Comparison of ENCODE assay signal across 8 cellular contexts in genomic region chr17:1229354-1229890, GRCh38. TPM values are rescaled to one million over a fixed set of nuclear protein-coding genes. Genes with fewer than 3 reads are reported as not detected.
A peak's percentile ranks its signal among the peaks of the same experiment; 100 is the strongest.
DNase-seq lines count a peak whose midpoint lies in the region; ATAC-seq, FAIRE-seq and TF ChIP-seq lines count a peak whose summit lies in the region.

No MANE protein-coding gene starts in this region.

- H3K4me3 ChIP-seq in HUES48 (ENCODE audit: low read depth, low read length): peak overlapping the region; percentile 59; the same call in 1 of the 2 replicates
- peak overlapping the region in 1 of 3 experiments; percentile 30 for H3K4me3 ChIP-seq in endothelial cell of umbilical vein (replicated peaks in 1 of 3; ENCODE audit: insufficient read depth in 1 of 3, low read depth in 1 of 3, low read length in 3 of 3)
- H3K4me3 ChIP-seq in naive thymus-derived CD4-positive, alpha-beta T cell (ENCODE audit: low read length): peak overlapping the region; percentile 43
- H3K4me3 ChIP-seq in transverse colon: peak overlapping the region; percentile 51 to 80 (median 69)

- H3K36me3 ChIP-seq in HUES48 (ENCODE audit: control insufficient read depth, insufficient read depth, low read length) (no peaks in the 10 kb centered on the region), endothelial cell of umbilical vein (ENCODE audit: control insufficient read depth in 2 of 2, extremely low read depth in 1 of 2, insufficient read depth in 2 of 2, low read length in 2 of 2) (no peaks in the 10 kb centered on the region), transverse colon (no peaks in the 10 kb centered on the region)
- H3K36me3 ChIP-seq in naive thymus-derived CD4-positive, alpha-beta T cell (ENCODE audit: control insufficient read depth in 2 of 3, insufficient read depth in 3 of 3, low read length in 3 of 3): no peaks in the 10 kb centered on the region

- no peaks in the 10 kb centered on the region for H3K79me2 ChIP-seq in endothelial cell of umbilical vein (ENCODE audit: control insufficient read depth, insufficient read depth, low read length)

- peaks cover 0 to 5% (median 0%) of the 10 kb centered on the region in 11 donors for H3K9me3 Mint-ChIP-seq in naive thymus-derived CD4-positive, alpha-beta T cell

- CTCF ChIA-PET in endothelial cell of umbilical vein (lab: Charles Lee): interaction anchor here (0.7 to 1.5 kb wide), 2 partner anchors 24 to 171 kb away, joined by 3 to 4 read pairs; no protein-coding TSS in a partner anchor
- CTCF ChIA-PET in naive thymus-derived CD4-positive, alpha-beta T cell (lab: Charles Lee): interaction anchor here (1.3 kb wide), 1 partner anchor 9 kb away, joined by 4 read pairs; no protein-coding TSS in a partner anchor

- intact Hi-C loops in endothelial cell of umbilical vein (cut with micrococcal nuclease): no loop called here
- intact Hi-C loops in naive thymus-derived CD4-positive, alpha-beta T cell (cut with micrococcal nuclease): no loop called here
- intact Hi-C loops in transverse colon (cut with DNase I; ENCODE audit: low total_unique reads): no loop called here

- BruUV-seq in endothelial cell of umbilical vein (replicated peaks; lab: Mats Ljungman, UMichigan): no TSS peak

- H3K27me3 ChIP-seq in HUES48 (ENCODE audit: control insufficient read depth, insufficient read depth, low read length) (peaks cover 67% of the 10 kb centered on the region), endothelial cell of umbilical vein (ENCODE audit: control insufficient read depth in 2 of 2, insufficient read depth in 2 of 2, low read length in 2 of 2) (peaks cover 35 to 39% of the 10 kb centered on the region in 2 experiments), transverse colon (peaks cover 28% of the 10 kb centered on the region)
- H3K27me3 ChIP-seq in naive thymus-derived CD4-positive, alpha-beta T cell (ENCODE audit: control insufficient read depth in 2 of 2, insufficient read depth in 2 of 2, low read length in 2 of 2): peaks cover 0 to 6% of the 10 kb centered on the region in 2 donors

- peaks cover 0 to 4% (median 3%) of the 10 kb centered on the region in 5 donors for H3K36me3 Mint-ChIP-seq in naive thymus-derived CD4-positive, alpha-beta T cell

- POLR2A ChIA-PET in endothelial cell of umbilical vein (lab: Charles Lee): no interaction called here
- POLR2A ChIA-PET in naive thymus-derived CD4-positive, alpha-beta T cell (lab: Charles Lee): no interaction called here

- peak overlapping the region; percentile 42 for H3K4me2 ChIP-seq in endothelial cell of umbilical vein (ENCODE audit: insufficient read depth, low read length)

- H3K27ac Mint-ChIP-seq in naive thymus-derived CD4-positive, alpha-beta T cell: no peak overlapping the region

- peak overlapping the region in 8 of 10 donors; percentile 49 to 91 (median 62) for H3K4me3 Mint-ChIP-seq in naive thymus-derived CD4-positive, alpha-beta T cell

- H4K20me1 ChIP-seq in endothelial cell of umbilical vein (replicated peaks; ENCODE audit: control insufficient read depth, extremely low read depth, insufficient read depth, low read length): no peaks in the 10 kb centered on the region

- TF ChIP-seq POLR2A in GM19099 (IDR thresholded peaks at IDR 0.05; ENCODE audit: extremely low read depth, insufficient read length, low read depth) (peak; percentile 82), endothelial cell of umbilical vein (IDR thresholded peaks at IDR 0.05; ENCODE audit: low read depth, low read length) (no peak), transverse colon (IDR thresholded peaks at IDR 0.05) (peak; percentile 86)

- H3K9me3 ChIP-seq in HUES48 (ENCODE audit: control insufficient read depth, insufficient read depth, low read length) (no peaks in the 10 kb centered on the region), endothelial cell of umbilical vein (replicated peaks; ENCODE audit: control insufficient read depth, insufficient read depth, low read length) (no peaks in the 10 kb centered on the region), transverse colon (no peaks in the 10 kb centered on the region)
- H3K9me3 ChIP-seq in naive thymus-derived CD4-positive, alpha-beta T cell (ENCODE audit: control insufficient read depth in 2 of 3, low read length in 3 of 3): no peaks in the 10 kb centered on the region

- H3K27ac ChIP-seq in HUES48 (ENCODE audit: low read depth, low read length): no peak overlapping the region
- no peak overlapping the region for H3K27ac ChIP-seq in endothelial cell of umbilical vein (ENCODE audit: insufficient read depth, low read depth, low read length)
- H3K27ac ChIP-seq in naive thymus-derived CD4-positive, alpha-beta T cell (ENCODE audit: low read depth, low read length): no peak overlapping the region
- H3K27ac ChIP-seq in transverse colon: peak overlapping the region; percentile 75 to 90 (median 85)

- in situ Hi-C loops in transverse colon (cut with MboI; ENCODE audit: low pct_ligation_motif_present in 1 of 4, low pct_unique_long_range_greater_than_20kb in 1 of 4, low sequenced_read_pairs in 3 of 4): no loop called here

- TF ChIP-seq EP300 in transverse colon (IDR thresholded peaks at IDR 0.05; ENCODE audit: low read depth): no peak

- H3K4me1 ChIP-seq in HUES48 (ENCODE audit: control insufficient read depth, insufficient read depth, low read length) (no peaks in the 10 kb centered on the region; the same call in 1 of the 2 replicates), endothelial cell of umbilical vein (ENCODE audit: control insufficient read depth, extremely low read depth, insufficient read depth, low read length) (no peaks in the 10 kb centered on the region), transverse colon (peaks cover 3 to 40% (median 23%) of the 10 kb centered on the region in 4 donors)
- H3K4me1 ChIP-seq in naive thymus-derived CD4-positive, alpha-beta T cell (ENCODE audit: control insufficient read depth in 2 of 2, insufficient read depth in 2 of 2, low read length in 2 of 2): peaks cover 0 to 7% of the 10 kb centered on the region in 2 donors

- H3K27me3 Mint-ChIP-seq in naive thymus-derived CD4-positive, alpha-beta T cell: peaks cover 46 to 67% (median 50%) of the 10 kb centered on the region in 5 donors

- peak overlapping the region; percentile 43 for H2AFZ ChIP-seq in endothelial cell of umbilical vein (ENCODE audit: low read depth, low read length)

- peaks cover 10 to 22% (median 17%) of the 10 kb centered on the region in 7 donors for H3K4me1 Mint-ChIP-seq in naive thymus-derived CD4-positive, alpha-beta T cell

- WGBS in transverse colon (ENCODE audit: low coverage in 1 of 2), 2 donors: 1 to 3% methylated on average over 6 to 52 of the region's 72 CpGs

- TF ChIP-seq CTCF in endothelial cell of umbilical vein (IDR thresholded peaks at IDR 0.05; ENCODE audit: extremely low read depth in 1 of 2, insufficient read depth in 1 of 2, low read depth in 1 of 2, low read length in 2 of 2) (no peak), transverse colon (IDR thresholded peaks at IDR 0.05) (no peak)

- dilution Hi-C loops in endothelial cell of umbilical vein (cut with MboI; ENCODE audit: extremely low pct_ligation_motif_present, low sequenced_read_pairs): no loop called here

- DNase-seq in AG08396 (ENCODE audit: low spot score) (peak; percentile 76), endothelial cell of umbilical vein (ENCODE audit: low read depth, low spot score) (no peak), transverse colon (peak; percentile 89)
- DNase-seq in activated CD4-positive, alpha-beta T cell treated with anti-CD3 and anti-CD28 coated beads for 48 hours: peak; percentile 46
- DNase-seq in naive thymus-derived CD4-positive, alpha-beta T cell: peak in 7 of 9 donors; percentile 18 to 62 (median 27)

- no peak for FAIRE-seq in endothelial cell of umbilical vein (lab: Jason Lieb, UNC)

- ATAC-seq in naive thymus-derived CD4-positive, alpha-beta T cell: peak; percentile 72
- ATAC-seq in GM18520 (IDR thresholded peaks at IDR 0.05; ENCODE audit: unreplicated experiment): no peak

- H3K9me1 ChIP-seq in endothelial cell of umbilical vein (replicated peaks; ENCODE audit: control insufficient read depth, extremely low read depth, insufficient read depth, low read length): no peaks in the 10 kb centered on the region

- H3K9ac ChIP-seq in HUES48 (ENCODE audit: low read depth, low read length): no peak overlapping the region
- no peak overlapping the region for H3K9ac ChIP-seq in endothelial cell of umbilical vein (replicated peaks; ENCODE audit: extremely low read depth, insufficient read depth, low read length)

RNA-seq across cellular contexts. Expression of gene BHLHA9, which starts 40.8 kb away (rescaled TPM):
- total RNA-seq in endothelial cell of umbilical vein (not detected in 2 replicates), transverse colon (not detected)
- polyA plus RNA-seq in endothelial cell of umbilical vein: not detected in 2 replicates
- not detected in 2 replicates for polyA plus RNA-seq in endothelial cell of umbilical vein (2011; cell fraction: cytosol; rRNA removed)
- polyA plus RNA-seq in endothelial cell of umbilical vein (2011; cell fraction: nucleus; rRNA removed): not detected in 2 replicates
- polyA plus RNA-seq in endothelial cell of umbilical vein (2012): not detected in 2 replicates
- polyA minus RNA-seq in endothelial cell of umbilical vein: not detected in 2 replicates
- not detected for polyA minus RNA-seq in endothelial cell of umbilical vein (2011; cell fraction: cytosol; rRNA and poly(A)+ RNA removed)
- not detected in 2 replicates for polyA minus RNA-seq in endothelial cell of umbilical vein (2011; cell fraction: nucleus; rRNA and poly(A)+ RNA removed)
- total RNA-seq in naive thymus-derived CD4-positive, alpha-beta T cell: not detected
- polyA plus RNA-seq in naive thymus-derived CD4-positive, alpha-beta T cell: not detected

RNA-seq across cellular contexts. Expression of gene ABR, which starts 49.6 kb away (rescaled TPM):
- 78.9 and 96.8 TPM in 2 replicates for total RNA-seq in endothelial cell of umbilical vein
- polyA plus RNA-seq in endothelial cell of umbilical vein: 83.5 and 92.1 TPM in 2 replicates
- polyA plus RNA-seq in endothelial cell of umbilical vein (2011; cell fraction: cytosol; rRNA removed): 63.1 and 82.2 TPM in 2 replicates
- polyA plus RNA-seq in endothelial cell of umbilical vein (2011; cell fraction: nucleus; rRNA removed): 113 and 135 TPM in 2 replicates
- 75.4 and 78.7 TPM in 2 replicates for polyA plus RNA-seq in endothelial cell of umbilical vein (2012)
- 62.5 and 103 TPM in 2 replicates for polyA minus RNA-seq in endothelial cell of umbilical vein
- 38.5 TPM for polyA minus RNA-seq in endothelial cell of umbilical vein (2011; cell fraction: cytosol; rRNA and poly(A)+ RNA removed)
- polyA minus RNA-seq in endothelial cell of umbilical vein (2011; cell fraction: nucleus; rRNA and poly(A)+ RNA removed): 53.5 and 71.9 TPM in 2 replicates
- total RNA-seq in naive thymus-derived CD4-positive, alpha-beta T cell: 100 to 1,000 TPM in 4 of 5 experiments, 10 to 100 TPM in 1; 85.3 to 152 (median 140) TPM
- polyA plus RNA-seq in naive thymus-derived CD4-positive, alpha-beta T cell: 10 to 100 TPM; 13.1 to 24.4 TPM
- 1,000 to 10,000 TPM in 1 of 4 donors, 100 to 1,000 TPM in 3; 286 to 1,099 (median 522) TPM for total RNA-seq in transverse colon

RNA-seq across cellular contexts. Expression of gene TRARG1, which starts 50.0 kb away (rescaled TPM):
- total RNA-seq in endothelial cell of umbilical vein (not detected in 2 replicates), transverse colon (1 to 10 TPM in 2 of 4 donors, under 1 TPM in 1, not detected in 1; 0.27 to 2.2 (median 1.9) TPM)
- not detected in 2 replicates for polyA plus RNA-seq in endothelial cell of umbilical vein
- not detected in 2 replicates for polyA plus RNA-seq in endothelial cell of umbilical vein (2011; cell fraction: cytosol; rRNA removed)
- not detected in 2 replicates for polyA plus RNA-seq in endothelial cell of umbilical vein (2011; cell fraction: nucleus; rRNA removed)
- polyA plus RNA-seq in endothelial cell of umbilical vein (2012): not detected in 2 replicates
- not detected in 2 replicates for polyA minus RNA-seq in endothelial cell of umbilical vein
- polyA minus RNA-seq in endothelial cell of umbilical vein (2011; cell fraction: cytosol; rRNA and poly(A)+ RNA removed): not detected
- polyA minus RNA-seq in endothelial cell of umbilical vein (2011; cell fraction: nucleus; rRNA and poly(A)+ RNA removed): not detected in 2 replicates
- total RNA-seq in naive thymus-derived CD4-positive, alpha-beta T cell: under 1 TPM in 1 of 5 experiments, not detected in 4; 0.65 TPM
- not detected for polyA plus RNA-seq in naive thymus-derived CD4-positive, alpha-beta T cell

Comparison
In these comparisons a context has a peak if more than half of its experiments do, and no peak if none do; other contexts are left out.
1. H3K27ac ChIP-seq: peak in transverse colon (4 of 4); none in HUES48 (single experiment), endothelial cell of umbilical vein (single experiment) and naive thymus-derived CD4-positive, alpha-beta T cell (single experiment).